In genomic region chr17:41773731-41774193, GRCh38 we compare ENCODE assay signal across 2 cellular contexts.
TF ChIP-seq lines count a peak whose summit lies in the region.

No MANE protein-coding gene starts in this region.

TF ChIP-seq in SK-N-SH, 30 proteins besides CTCF, POLR2A, EP300 and RAD21 (continued from another document):
- TF ChIP-seq NRF1 (IDR thresholded peaks at IDR 0.05; ENCODE audit: low read depth, low read length): no peak
- TF ChIP-seq MEF2A (IDR thresholded peaks at IDR 0.05; ENCODE audit: borderline replicate concordance, low read depth): no peak
- TF ChIP-seq FOSL2 (IDR thresholded peaks at IDR 0.05; ENCODE audit: borderline replicate concordance, low read depth): no peak

TF ChIP-seq in SK-N-SH treated with all-trans-retinoic acid at 6 μM for 48 hours, 23 proteins besides CTCF, POLR2A, EP300 and RAD21 (continued from another document):
- TF ChIP-seq, protein P1, sequence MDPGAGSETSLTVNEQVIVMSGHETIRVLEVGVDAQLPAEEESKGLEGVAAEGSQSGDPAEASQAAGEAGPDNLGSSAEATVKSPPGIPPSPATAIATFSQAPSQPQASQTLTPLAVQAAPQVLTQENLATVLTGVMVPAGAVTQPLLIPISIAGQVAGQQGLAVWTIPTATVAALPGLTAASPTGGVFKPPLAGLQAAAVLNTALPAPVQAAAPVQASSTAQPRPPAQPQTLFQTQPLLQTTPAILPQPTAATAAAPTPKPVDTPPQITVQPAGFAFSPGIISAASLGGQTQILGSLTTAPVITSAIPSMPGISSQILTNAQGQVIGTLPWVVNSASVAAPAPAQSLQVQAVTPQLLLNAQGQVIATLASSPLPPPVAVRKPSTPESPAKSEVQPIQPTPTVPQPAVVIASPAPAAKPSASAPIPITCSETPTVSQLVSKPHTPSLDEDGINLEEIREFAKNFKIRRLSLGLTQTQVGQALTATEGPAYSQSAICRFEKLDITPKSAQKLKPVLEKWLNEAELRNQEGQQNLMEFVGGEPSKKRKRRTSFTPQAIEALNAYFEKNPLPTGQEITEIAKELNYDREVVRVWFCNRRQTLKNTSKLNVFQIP (CRISPR knock-in tag; IDR thresholded peaks at IDR 0.05; ENCODE audit: borderline replicate concordance, low read depth): no peak
- TF ChIP-seq, protein P2, sequence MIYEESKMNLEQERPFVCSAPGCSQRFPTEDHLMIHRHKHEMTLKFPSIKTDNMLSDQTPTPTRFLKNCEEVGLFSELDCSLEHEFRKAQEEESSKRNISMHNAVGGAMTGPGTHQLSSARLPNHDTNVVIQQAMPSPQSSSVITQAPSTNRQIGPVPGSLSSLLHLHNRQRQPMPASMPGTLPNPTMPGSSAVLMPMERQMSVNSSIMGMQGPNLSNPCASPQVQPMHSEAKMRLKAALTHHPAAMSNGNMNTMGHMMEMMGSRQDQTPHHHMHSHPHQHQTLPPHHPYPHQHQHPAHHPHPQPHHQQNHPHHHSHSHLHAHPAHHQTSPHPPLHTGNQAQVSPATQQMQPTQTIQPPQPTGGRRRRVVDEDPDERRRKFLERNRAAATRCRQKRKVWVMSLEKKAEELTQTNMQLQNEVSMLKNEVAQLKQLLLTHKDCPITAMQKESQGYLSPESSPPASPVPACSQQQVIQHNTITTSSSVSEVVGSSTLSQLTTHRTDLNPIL (CRISPR knock-in tag; IDR thresholded peaks at IDR 0.05; ENCODE audit: low read depth): no peak
- TF ChIP-seq ZFP30 (CRISPR knock-in tag; IDR thresholded peaks at IDR 0.05) (no peak), ZFP3 (CRISPR knock-in tag; IDR thresholded peaks at IDR 0.05) (no peak), ARNTL (CRISPR knock-in tag; IDR thresholded peaks at IDR 0.05; ENCODE audit: borderline replicate concordance, low read depth) (no peak), TOX (CRISPR knock-in tag; IDR thresholded peaks at IDR 0.05; ENCODE audit: borderline replicate concordance) (no peak), BACH2 (CRISPR knock-in tag; IDR thresholded peaks at IDR 0.05; ENCODE audit: borderline replicate concordance) (no peak), ZC3H10 (CRISPR knock-in tag; IDR thresholded peaks at IDR 0.05) (no peak), PPARA (CRISPR knock-in tag; IDR thresholded peaks at IDR 0.05; ENCODE audit: borderline replicate concordance) (no peak), GLIS3 (CRISPR knock-in tag; IDR thresholded peaks at IDR 0.05) (no peak), RARB (CRISPR knock-in tag; IDR thresholded peaks at IDR 0.05) (no peak), ZNF70 (CRISPR knock-in tag; IDR thresholded peaks at IDR 0.05) (no peak), CSDC2 (CRISPR knock-in tag; IDR thresholded peaks at IDR 0.05) (no peak)
- TF ChIP-seq, protein P3, sequence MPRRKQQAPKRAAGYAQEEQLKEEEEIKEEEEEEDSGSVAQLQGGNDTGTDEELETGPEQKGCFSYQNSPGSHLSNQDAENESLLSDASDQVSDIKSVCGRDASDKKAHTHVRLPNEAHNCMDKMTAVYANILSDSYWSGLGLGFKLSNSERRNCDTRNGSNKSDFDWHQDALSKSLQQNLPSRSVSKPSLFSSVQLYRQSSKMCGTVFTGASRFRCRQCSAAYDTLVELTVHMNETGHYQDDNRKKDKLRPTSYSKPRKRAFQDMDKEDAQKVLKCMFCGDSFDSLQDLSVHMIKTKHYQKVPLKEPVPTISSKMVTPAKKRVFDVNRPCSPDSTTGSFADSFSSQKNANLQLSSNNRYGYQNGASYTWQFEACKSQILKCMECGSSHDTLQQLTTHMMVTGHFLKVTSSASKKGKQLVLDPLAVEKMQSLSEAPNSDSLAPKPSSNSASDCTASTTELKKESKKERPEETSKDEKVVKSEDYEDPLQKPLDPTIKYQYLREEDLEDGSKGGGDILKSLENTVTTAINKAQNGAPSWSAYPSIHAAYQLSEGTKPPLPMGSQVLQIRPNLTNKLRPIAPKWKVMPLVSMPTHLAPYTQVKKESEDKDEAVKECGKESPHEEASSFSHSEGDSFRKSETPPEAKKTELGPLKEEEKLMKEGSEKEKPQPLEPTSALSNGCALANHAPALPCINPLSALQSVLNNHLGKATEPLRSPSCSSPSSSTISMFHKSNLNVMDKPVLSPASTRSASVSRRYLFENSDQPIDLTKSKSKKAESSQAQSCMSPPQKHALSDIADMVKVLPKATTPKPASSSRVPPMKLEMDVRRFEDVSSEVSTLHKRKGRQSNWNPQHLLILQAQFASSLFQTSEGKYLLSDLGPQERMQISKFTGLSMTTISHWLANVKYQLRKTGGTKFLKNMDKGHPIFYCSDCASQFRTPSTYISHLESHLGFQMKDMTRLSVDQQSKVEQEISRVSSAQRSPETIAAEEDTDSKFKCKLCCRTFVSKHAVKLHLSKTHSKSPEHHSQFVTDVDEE (CRISPR knock-in tag; IDR thresholded peaks at IDR 0.05): no peak
TF ChIP-seq in SK-N-SH treated with all-trans-retinoic acid at 6 μM for 48 hours: peak in this region for 0.
